In the genomic region with DNA sequence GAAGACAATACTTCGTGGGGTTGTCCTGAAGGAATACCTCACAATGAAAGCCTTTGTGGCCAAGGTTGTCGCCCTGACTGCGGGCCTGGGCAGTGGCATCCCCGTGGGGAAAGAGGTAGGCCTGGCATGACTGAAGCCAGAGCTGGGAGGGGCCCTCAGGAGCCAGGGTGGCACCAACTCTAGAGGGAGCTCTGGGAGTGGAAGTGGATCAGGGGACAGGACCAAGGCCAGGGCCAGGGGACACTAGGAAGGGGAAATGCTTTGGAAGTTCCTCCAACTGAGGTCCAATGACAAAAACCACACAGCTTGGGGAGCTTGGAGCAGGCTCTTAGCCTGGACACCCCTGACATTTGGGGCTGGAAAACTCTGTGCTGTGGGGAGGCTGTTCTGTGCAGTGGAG, we compare ENCODE assay signal across 9 cellular contexts. TPM values are rescaled to one million over a fixed set of nuclear protein-coding genes. Genes with fewer than 3 reads are reported as not detected.
DNase-seq lines count a peak whose midpoint lies in the region; ATAC-seq, FAIRE-seq and TF ChIP-seq lines count a peak whose summit lies in the region.
"Had no signal": no experiment of that assay in that cellular context is flagged by ENCODE, and none has a peak within 500 bp of the region (broad histone marks: within the 10 kb centered on the region; RNA-seq: fewer than 3 reads in every experiment).

No MANE protein-coding gene starts in this region.

- H3K4me1 ChIP-seq in right atrium auricular region = peaks cover 0 to 13% of the 10 kb centered on the region in 2 donors
- no peaks in the 10 kb centered on the region for H3K4me1 ChIP-seq in smooth muscle cell (ENCODE audit: low read depth)

- peak; percentile 20; the same call in 1 of the 2 replicates for TF ChIP-seq CTCF in BJ (IDR thresholded peaks at IDR 0.05; ENCODE audit: insufficient read depth, low read depth, low read length)
- peak; percentile 21 for TF ChIP-seq CTCF in NB4 (IDR thresholded peaks at IDR 0.05; ENCODE audit: low read depth, low read length)
- peak in 1 of 2 donors; percentile 35 for TF ChIP-seq CTCF in right atrium auricular region (IDR thresholded peaks at IDR 0.05)
- TF ChIP-seq CTCF in smooth muscle cell (IDR thresholded peaks at IDR 0.05; ENCODE audit: borderline replicate concordance, insufficient read depth, poor library complexity, severe bottlenecking) = no peak
- TF ChIP-seq CTCF in omental fat pad (IDR thresholded peaks at IDR 0.05) = no peak

- H3K36me3 ChIP-seq in BJ (ENCODE audit: control insufficient read depth, insufficient read depth, low read length) (no peaks in the 10 kb centered on the region), right atrium auricular region (no peaks in the 10 kb centered on the region), smooth muscle cell (ENCODE audit: low read depth) (no peaks in the 10 kb centered on the region)

- CTCF ChIA-PET in BJ (lab: Yijun Ruan, JAX) = interaction anchor here (1.0 kb wide), 1 partner anchor 12 kb away, joined by 3 read pairs; no protein-coding TSS in a partner anchor

- no peak overlapping the region for H3K4me2 ChIP-seq in smooth muscle cell

- WGBS in smooth muscle cell (ENCODE audit: low lambda C conversion rate) = 89% methylated on average over 4 of the region's 4 CpGs

- H3K9me3 ChIP-seq in right atrium auricular region (no peaks in the 10 kb centered on the region), smooth muscle cell (replicated peaks; ENCODE audit: low read depth) (no peaks in the 10 kb centered on the region)

- H4K20me1 ChIP-seq in smooth muscle cell (ENCODE audit: low read depth) = no peaks in the 10 kb centered on the region

- TF ChIP-seq POLR2A in NB4 (IDR thresholded peaks at IDR 0.05; ENCODE audit: extremely low read depth, insufficient read length) = no peak
- no peak for TF ChIP-seq POLR2A in H54 (IDR thresholded peaks at IDR 0.05; ENCODE audit: low read depth, low read length)

- H3K27me3 ChIP-seq in BJ (ENCODE audit: control insufficient read depth, insufficient read depth, low read length) (no peaks in the 10 kb centered on the region), right atrium auricular region (no peaks in the 10 kb centered on the region), smooth muscle cell (ENCODE audit: low read depth) (no peaks in the 10 kb centered on the region)

- H3K27ac ChIP-seq in right atrium auricular region (no peak overlapping the region), smooth muscle cell (ENCODE audit: low read depth) (no peak overlapping the region)

- no peaks in the 10 kb centered on the region for H3F3A ChIP-seq in smooth muscle cell (ENCODE audit: low read depth)

- no peak for ATAC-seq in omental fat pad (ENCODE audit: low FRiP score)

- no peak for FAIRE-seq in H54 (lab: Jason Lieb, UNC)

- H3K4me3 ChIP-seq in BJ (ENCODE audit: low read depth, low read length) (no peak overlapping the region), NB4 (ENCODE audit: low read depth, low read length) (no peak overlapping the region), right atrium auricular region (no peak overlapping the region), smooth muscle cell (no peak overlapping the region)

- DNase-seq in BJ (ENCODE audit: low read depth) = no peak
- DNase-seq in NB4 (ENCODE audit: low read depth) = peak; percentile 57
- DNase-seq in right atrium auricular region (ENCODE audit: low spot score) = peak; percentile 58
- no peak for DNase-seq in smooth muscle cell (lab: John Stamatoyannopoulos, UW; ENCODE audit: unreplicated experiment)
- no peak for DNase-seq in H54 (ENCODE audit: insufficient read length, low spot score)
- no peak for DNase-seq in omental fat pad (ENCODE audit: low spot score)
- DNase-seq: islet precursor cell, NCI-H1436, SHP77 treated with DMSO at 0.1 percent for 48 hours had no signal

- no peak overlapping the region for H2AFZ ChIP-seq in smooth muscle cell (ENCODE audit: low read depth)

- no peak overlapping the region for H3K9ac ChIP-seq in smooth muscle cell (ENCODE audit: low read depth)

- POLR2A ChIA-PET in BJ (lab: Charles Lee) = no interaction called here

- H3K79me2 ChIP-seq in smooth muscle cell (ENCODE audit: low read depth) = no peaks in the 10 kb centered on the region

RNA-seq across cellular contexts. Expression of a gene that starts 5.8 kb away (rescaled TPM):
- polyA plus RNA-seq in BJ (2011; rRNA removed) (not detected in 2 replicates), smooth muscle cell (not detected in 2 replicates)
- not detected in 2 replicates for polyA minus RNA-seq in BJ (2011; rRNA and poly(A)+ RNA removed)
- total RNA-seq in right atrium auricular region (not detected), smooth muscle cell (not detected in 2 replicates), omental fat pad (under 1 TPM in 2 of 4 donors, not detected in 2; 0.24 to 0.79 TPM)

RNA-seq across cellular contexts. Expression of a gene that starts 33.6 kb away (rescaled TPM):
- polyA plus RNA-seq in BJ (2011; rRNA removed) (15.4 and 16.0 TPM in 2 replicates), smooth muscle cell (8.1 and 10.7 TPM in 2 replicates)
- polyA minus RNA-seq in BJ (2011; rRNA and poly(A)+ RNA removed) = 27.3 and 39.8 TPM in 2 replicates
- total RNA-seq in right atrium auricular region (1 to 10 TPM; 5.2 to 7.6 TPM), smooth muscle cell (13.4 and 22.0 TPM in 2 replicates), omental fat pad (10 to 100 TPM in 3 of 4 donors, 1 to 10 TPM in 1; 7.7 to 21.6 (median 13.3) TPM)

RNA-seq across cellular contexts. Expression of a gene that starts 37.0 kb away (rescaled TPM):
- polyA plus RNA-seq in BJ (2011; rRNA removed) (0.11 and 0.15 TPM in 2 replicates), smooth muscle cell (0.93 and 4.0 TPM in 2 replicates)
- polyA minus RNA-seq in BJ (2011; rRNA and poly(A)+ RNA removed) = not detected in 2 replicates
- total RNA-seq in right atrium auricular region (10 to 100 TPM in 1 of 2 donors, 1 to 10 TPM in 1; 7.8 to 12.3 TPM), smooth muscle cell (0.99 and 9.1 TPM in 2 replicates), omental fat pad (1 to 10 TPM in 3 of 4 donors, not detected in 1; 1.1 to 3.8 (median 1.6) TPM)

RNA-seq across cellular contexts. Expression of a gene that starts 40.8 kb away (rescaled TPM):
- 2.0 and 2.9 TPM in 2 replicates for polyA plus RNA-seq in BJ (2011; rRNA removed)
- polyA minus RNA-seq in BJ (2011; rRNA and poly(A)+ RNA removed) = 3.6 and 4.5 TPM in 2 replicates
- under 1 TPM; 0.08 to 0.48 TPM for total RNA-seq in right atrium auricular region
- 0.09 and 0.31 TPM in 2 replicates for total RNA-seq in smooth muscle cell
- 0.03 TPM in 1 of 2 replicates, not detected in the other for polyA plus RNA-seq in smooth muscle cell
- total RNA-seq in omental fat pad = 1 to 10 TPM in 1 of 4 donors, under 1 TPM in 3; 0.56 to 1.2 (median 0.77) TPM

RNA-seq across cellular contexts. Expression of a gene that starts 58.5 kb away (rescaled TPM):
- polyA plus RNA-seq in BJ (2011; rRNA removed) = 132 and 164 TPM in 2 replicates
- polyA minus RNA-seq in BJ (2011; rRNA and poly(A)+ RNA removed) = 50.0 and 80.1 TPM in 2 replicates
- total RNA-seq in right atrium auricular region = 100 to 1,000 TPM; 169 to 270 TPM
- total RNA-seq in smooth muscle cell = 102 and 158 TPM in 2 replicates
- polyA plus RNA-seq in smooth muscle cell = 105 and 136 TPM in 2 replicates
- total RNA-seq in omental fat pad = 100 to 1,000 TPM; 159 to 243 (median 177) TPM

Comparison
In these comparisons a context has a peak if more than half of its experiments do, and no peak if none do; other contexts are left out.
1. DNase-seq: peak in NB4 (single experiment) and right atrium auricular region (single experiment); none in BJ (single experiment), smooth muscle cell (single experiment), H54 (single experiment) and omental fat pad (single experiment).
2. CTCF ChIP-seq: peak in BJ (single experiment) and NB4 (single experiment); none in smooth muscle cell (single experiment) and omental fat pad (0 of 3).